8 cellular contexts compared by ENCODE assay signal in the genomic region with DNA sequence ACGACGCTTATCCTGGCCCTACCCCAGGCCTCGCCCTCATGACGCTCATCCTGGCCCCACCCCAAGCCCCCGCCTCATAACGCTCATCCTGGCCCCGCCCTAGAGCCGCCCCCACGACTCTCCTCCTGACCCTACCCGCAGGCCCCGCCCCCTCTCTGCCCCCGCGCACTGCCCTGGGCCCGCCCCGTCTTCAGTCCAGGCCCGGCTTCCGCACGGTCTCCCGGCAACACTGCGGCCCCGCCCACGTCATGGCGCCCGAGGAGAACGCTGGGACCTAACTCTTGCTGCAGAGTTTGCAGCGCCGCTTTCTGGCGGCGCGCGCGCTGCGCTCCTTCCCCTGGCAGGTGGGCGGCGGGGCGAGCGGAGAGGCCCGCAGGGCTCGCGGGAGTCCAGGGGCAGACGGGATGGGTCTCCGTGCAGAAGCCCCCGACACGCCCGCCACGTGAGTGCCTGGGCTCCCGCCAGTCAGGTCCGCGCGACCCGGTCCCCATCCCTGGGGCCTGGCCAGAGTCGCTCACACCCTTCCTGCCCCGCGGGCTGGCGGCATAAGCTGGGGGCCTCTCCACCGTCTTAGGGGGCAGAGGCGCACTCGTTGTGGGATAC. TPM values are rescaled to one million over a fixed set of nuclear protein-coding genes. Genes with fewer than 3 reads are reported as not detected.
DNase-seq lines count a peak whose midpoint lies in the region; ATAC-seq, FAIRE-seq and TF ChIP-seq lines count a peak whose summit lies in the region.

No MANE protein-coding gene starts in this region.

- no peak for TF ChIP-seq POLR2A in gastrocnemius medialis (IDR thresholded peaks at IDR 0.05)

- H3K36me3 ChIP-seq in ACC112 (ENCODE audit: insufficient read depth, low read length) (no peaks in the 10 kb centered on the region), iPS-15b (ENCODE audit: control insufficient read depth, insufficient read depth, low read length) (no peaks in the 10 kb centered on the region), gastrocnemius medialis (no peaks in the 10 kb centered on the region)

- peak overlapping the region; percentile 72 for H2AFZ ChIP-seq in ACC112 (ENCODE audit: low read length, unreplicated experiment)

- TF ChIP-seq CTCF in gastrocnemius medialis (IDR thresholded peaks at IDR 0.05 in 4 of 5, conservative IDR thresholded peaks at IDR 0.05 in 1 of 5) = peak in 2 of 5 experiments; percentile 21 to 28

- H3K9ac ChIP-seq in iPS-15b (ENCODE audit: low read depth, low read length) = peak overlapping the region; percentile 70

- no peaks in the 10 kb centered on the region for H3K9me3 ChIP-seq in iPS-15b (ENCODE audit: control insufficient read depth, insufficient read depth, low read length)
- H3K9me3 ChIP-seq in gastrocnemius medialis = no peaks in the 10 kb centered on the region

- H3K27me3 ChIP-seq in ACC112 (ENCODE audit: insufficient read depth, low read length) (no peaks in the 10 kb centered on the region), iPS-15b (ENCODE audit: control insufficient read depth, insufficient read depth, low read length) (no peaks in the 10 kb centered on the region), gastrocnemius medialis (no peaks in the 10 kb centered on the region)

- in situ Hi-C loops in gastrocnemius medialis (cut with MboI; ENCODE audit: low sequenced_read_pairs in 4 of 4) = no loop called here

- peak overlapping the region; percentile 70 for H3K27ac ChIP-seq in ACC112 (ENCODE audit: low read depth, low read length)
- H3K27ac ChIP-seq in gastrocnemius medialis = peak overlapping the region; percentile 83 to 91 (median 90)

- no peak for FAIRE-seq in GM18507 (lab: Jason Lieb, UNC)

- H3K4me1 ChIP-seq in ACC112 (ENCODE audit: control insufficient read depth, insufficient read depth, low read length, unreplicated experiment) (no peaks in the 10 kb centered on the region), iPS-15b (ENCODE audit: control insufficient read depth, insufficient read depth, low read length) (no peaks in the 10 kb centered on the region), gastrocnemius medialis (peaks cover 4 to 8% of the 10 kb centered on the region in 2 donors)

- peak; percentile 67 for DNase-seq in GM18507 (ENCODE audit: extremely low spot score, insufficient read length, low read depth)
- peak; percentile 100 for DNase-seq in NCI-H146 (lab: John Stamatoyannopoulos, UW)
- peak; percentile 89 for DNase-seq in SW480 (ENCODE audit: low spot score)
- peak; percentile 85 for DNase-seq in brain pericyte (ENCODE audit: low read depth, low spot score)
- no peak for DNase-seq in gastrocnemius medialis

- H3K79me2 ChIP-seq in ACC112 (ENCODE audit: control insufficient read depth, insufficient read depth, low read length, unreplicated experiment) = no peaks in the 10 kb centered on the region

- H3K4me3 ChIP-seq in ACC112 (ENCODE audit: low read depth, low read length) (peak overlapping the region; percentile 85), iPS-15b (ENCODE audit: low read depth, low read length) (peak overlapping the region; percentile 65), gastrocnemius medialis (peak overlapping the region; percentile 71 to 98 (median 84))

- ATAC-seq in HG02938 (IDR thresholded peaks at IDR 0.05; ENCODE audit: unreplicated experiment) (peak; percentile 63), gastrocnemius medialis (peak; percentile 79 to 85)

- intact Hi-C loops in gastrocnemius medialis (cut with DNase I; ENCODE audit: low total_unique reads) = loop anchor here (1.0 to 10.0 kb wide), 3 partner anchors 150 to 558 kb away; partner anchors contain the start of genes KLF15 and ZXDC

RNA-seq across cellular contexts. Expression of gene ROPN1B, which starts 52.5 kb away (rescaled TPM):
- total RNA-seq in gastrocnemius medialis = 1 to 10 TPM in 1 of 4 donors, under 1 TPM in 1, not detected in 2; 0.66 to 1.3 TPM

Comparison
In these comparisons a context has a peak if more than half of its experiments do, and no peak if none do; other contexts are left out.
1. DNase-seq: peak in GM18507 (single experiment), NCI-H146 (single experiment), SW480 (single experiment) and brain pericyte (single experiment); none in gastrocnemius medialis (0 of 2).
2. Peak in every context shown above with its lines, with median percentiles within 50 percentile points of each other: H3K4me3 ChIP-seq.